36 cellular contexts compared by ENCODE assay signal in the genomic region with DNA sequence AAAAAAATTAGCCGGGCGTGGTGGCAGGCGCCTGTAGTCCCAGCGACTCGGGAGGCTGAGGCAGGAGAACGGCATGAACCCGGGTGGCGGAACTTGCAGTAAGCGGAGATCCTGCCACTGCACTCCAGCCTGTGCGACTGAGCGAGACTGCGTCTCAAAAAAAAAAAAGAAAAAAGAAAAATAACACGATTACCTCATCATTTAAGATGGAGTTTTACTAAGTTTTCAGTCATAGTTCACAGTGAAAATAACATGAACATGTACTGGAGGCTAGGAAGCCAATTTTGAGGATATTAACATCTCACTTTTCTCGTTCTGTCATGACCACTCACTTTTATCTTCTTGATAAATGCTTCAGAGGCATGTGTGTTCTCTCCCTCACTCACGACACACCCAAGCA. TPM values are rescaled to one million over a fixed set of nuclear protein-coding genes. Genes with fewer than 3 reads are reported as not detected.
"Had no signal": no experiment of that assay in that cellular context is flagged by ENCODE, and none has a peak within 500 bp of the region (broad histone marks: within the 10 kb centered on the region; RNA-seq: fewer than 3 reads in every experiment).

No MANE protein-coding gene starts in this region.

- FAIRE-seq: astrocyte had no signal

- ATAC-seq: activated CD4-positive, alpha-beta T cell treated with anti-CD3 and anti-CD28 coated beads for 36 hours; activated CD4-positive, CD25-positive, alpha-beta regulatory T cell treated with anti-CD3 and anti-CD28 coated beads, Interleukin-2, amount 50 U/mL, for 24 hours; activated CD8-positive, alpha-beta T cell treated with anti-CD3 and anti-CD28 coated beads for 36 hours; activated naive CD4-positive, alpha-beta T cell treated with anti-CD3 and anti-CD28 coated beads, Interleukin-2, amount 50 U/mL, for 72 hours; activated T-cell treated with anti-CD3 and anti-CD28 coated beads, Interleukin-2, amount 50 U/mL, for 4 hours; activated T-cell treated with anti-CD3 and anti-CD28 coated beads, Interleukin-2, amount 50 U/mL, for 72 hours; activated T-helper 17 cell treated with anti-CD3 and anti-CD28 coated beads, Interleukin-2, amount 50 U/mL, for 72 hours; body of pancreas; T-helper 17 cell; WTC11 had no signal

- H3K36me3 ChIP-seq: adrenal gland, brain microvascular endothelial cell, breast epithelium, WERI-Rb-1 had no signal

- H3K9me3 ChIP-seq: adrenal gland, body of pancreas, breast epithelium had no signal

- H3K27me3 ChIP-seq: adrenal gland, body of pancreas, brain microvascular endothelial cell, breast epithelium had no signal

- H3K27ac ChIP-seq: adrenal gland, body of pancreas, brain microvascular endothelial cell, breast epithelium, WERI-Rb-1 had no signal

- H3K4me1 ChIP-seq: breast epithelium had no signal

- DNase-seq: activated CD4-positive, alpha-beta memory T cell treated with anti-CD3 and anti-CD28 coated beads for 36 hours; activated CD4-positive, alpha-beta T cell treated with anti-CD3 and anti-CD28 coated beads for 1 hour; activated CD4-positive, alpha-beta T cell treated with anti-CD3 and anti-CD28 coated beads for 36 hours; activated CD4-positive, alpha-beta T cell treated with anti-CD3 and anti-CD28 coated beads for 48 hours; activated CD4-positive, alpha-beta T cell treated with anti-CD3 and anti-CD28 coated beads, Interleukin-2, amount 50 U/mL, for 1 hour; activated CD4-positive, alpha-beta T cell treated with anti-CD3 and anti-CD28 coated beads, Interleukin-2, amount 50 U/mL, for 4 hours; activated CD4-positive, CD25-positive, alpha-beta regulatory T cell; activated CD8-positive, alpha-beta memory T cell treated with anti-CD3 and anti-CD28 coated beads, Interleukin-2, amount 50 U/mL, for 4 hours; activated CD8-positive, alpha-beta T cell treated with anti-CD3 and anti-CD28 coated beads for 36 hours; activated effector memory CD4-positive, alpha-beta T cell treated with anti-CD3 and anti-CD28 coated beads, Interleukin-2, amount 50 U/mL, for 16 hours; activated gamma-delta T cell treated with Interleukin-2 at 50 U/mL for 16 hours; activated naive CD4-positive, alpha-beta T cell; activated naive CD4-positive, alpha-beta T cell treated with anti-CD3 and anti-CD28 coated beads for 36 hours; activated naive CD4-positive, alpha-beta T cell treated with anti-CD3 and anti-CD28 coated beads, Interleukin-2, amount 50 U/mL, for 16 hours; activated naive CD8-positive, alpha-beta T cell treated with anti-CD3 and anti-CD28 coated beads for 36 hours; activated T-cell treated with anti-CD3 and anti-CD28 coated beads for 4 hours; activated T-cell treated with anti-CD3 and anti-CD28 coated beads, Interleukin-2, amount 50 U/mL, for 1 hour; activated T-cell treated with anti-CD3 and anti-CD28 coated beads, Interleukin-2, amount 50 U/mL, for 4 hours; activated T-cell treated with anti-CD3 and anti-CD28 coated beads, Interleukin-2, amount 50 U/mL, for 72 hours; adrenal gland; amniotic stem cell; aorta; body of pancreas; brain microvascular endothelial cell; central memory CD4-positive, alpha-beta T cell; T-helper 17 cell; T1000; WERI-Rb-1 had no signal

- H3K4me3 ChIP-seq: adrenal gland, body of pancreas, breast epithelium had no signal

RNA-seq across cellular contexts. Expression of a gene that starts 3.1 kb away (rescaled TPM):
- total RNA-seq: T-helper 1 cell treated with Interleukin-12 subunit alpha and Interleukin-12 subunit beta and Interleukin-4 antibody, amounts not matched to agents 30 ng/mL and 1 ng/mL, for 36 hours; T-helper 2 cell treated with Interferon-gamma antibody and Interleukin-4, amounts not matched to agents 100 ng/mL and 5 ng/mL, for 36 hours had no signal
